Comparison of ENCODE assay signal across 2 cellular contexts in genomic region chr9:136352682-136353081, GRCh38.
A peak's percentile ranks its signal among the peaks of the same experiment; 100 is the strongest.
TF ChIP-seq lines count a peak whose summit lies in the region.

No MANE protein-coding gene starts in this region.

TF ChIP-seq in HEK293, 187 proteins besides CTCF, POLR2A, EP300 and RAD21 (continues in another document):
- peak; percentile 48; the same call in 1 of the 2 replicates for TF ChIP-seq ZBTB11 (tag by site-specific recombination; conservative IDR thresholded peaks at IDR 0.05; ENCODE audit: low read depth)
- peak; percentile 99 for TF ChIP-seq ZFHX2 (tag by site-specific recombination; conservative IDR thresholded peaks at IDR 0.05)
- no peak for TF ChIP-seq PRDM4 (tag by site-specific recombination; IDR thresholded peaks at IDR 0.05)
- TF ChIP-seq KLF1 (tag by site-specific recombination; IDR thresholded peaks at IDR 0.05) = no peak
- no peak for TF ChIP-seq KLF7 (tag by site-specific recombination; IDR thresholded peaks at IDR 0.05; ENCODE audit: borderline replicate concordance)
- TF ChIP-seq ZNF600 (tag by site-specific recombination; IDR thresholded peaks at IDR 0.05) = 0 out of 2 replicates have a peak, but pooled peaks have one; percentile 45
- TF ChIP-seq ZSCAN23 (tag by site-specific recombination; IDR thresholded peaks at IDR 0.05) = no peak
- TF ChIP-seq ZNF16 (tag by site-specific recombination; IDR thresholded peaks at IDR 0.05; ENCODE audit: low read depth) = no peak
- no peak for TF ChIP-seq KLF16 (tag by site-specific recombination; IDR thresholded peaks at IDR 0.05)
- peak; percentile 98 for TF ChIP-seq EGR2 (tag by site-specific recombination; IDR thresholded peaks at IDR 0.05; ENCODE audit: low read depth)
- TF ChIP-seq HOXD13 (CRISPR knock-in tag; IDR thresholded peaks at IDR 0.05; ENCODE audit: borderline replicate concordance) = no peak
- TF ChIP-seq ZNF513 (tag by site-specific recombination; IDR thresholded peaks at IDR 0.05) = no peak
- no peak for TF ChIP-seq ZNF366 (tag by site-specific recombination; conservative IDR thresholded peaks at IDR 0.05)
- no peak for TF ChIP-seq ZNF391 (tag by site-specific recombination; IDR thresholded peaks at IDR 0.05; ENCODE audit: borderline replicate concordance, low read depth)
- TF ChIP-seq ZNF433 (tag by site-specific recombination; IDR thresholded peaks at IDR 0.05; ENCODE audit: low read depth) = no peak
- TF ChIP-seq ZNF704 (tag by site-specific recombination; IDR thresholded peaks at IDR 0.05) = no peak
- TF ChIP-seq ZSCAN5A (tag by site-specific recombination; IDR thresholded peaks at IDR 0.05) = no peak
- no peak for TF ChIP-seq ZNF768 (tag by site-specific recombination; IDR thresholded peaks at IDR 0.05)
- TF ChIP-seq ZNF140 (tag by site-specific recombination; IDR thresholded peaks at IDR 0.05) = no peak
- no peak for TF ChIP-seq ZNF174 (tag by site-specific recombination; IDR thresholded peaks at IDR 0.05)
- no peak for TF ChIP-seq KLF8 (tag by site-specific recombination; IDR thresholded peaks at IDR 0.05)

TF ChIP-seq in SK-N-SH, 30 proteins besides CTCF, POLR2A, EP300 and RAD21 (continued from another document):
- no peak for TF ChIP-seq POLR2AphosphoS5 (IDR thresholded peaks at IDR 0.05; ENCODE audit: low read depth, low read length)
- no peak for TF ChIP-seq FOXM1 (IDR thresholded peaks at IDR 0.05; ENCODE audit: low read depth)
- no peak for TF ChIP-seq TAF1 (IDR thresholded peaks at IDR 0.05; ENCODE audit: borderline replicate concordance, low read depth, low read length)
- TF ChIP-seq EZH2phosphoT487 (IDR thresholded peaks at IDR 0.05; ENCODE audit: borderline replicate concordance, low read depth) = no peak
- TF ChIP-seq SMC3 (IDR thresholded peaks at IDR 0.05; ENCODE audit: low read depth, low read length) = no peak
